ENCODE assay signal across 1 cellular context in genomic region chr12:57111046-57111698, GRCh38.
A peak's percentile ranks its signal among the peaks of the same experiment; 100 is the strongest.
TF ChIP-seq lines count a peak whose summit lies in the region.

Gene STAT6 (minus strand): TSS chr12:57111362. CDS start chr12:57108278, 3,084 bp downstream.

TF ChIP-seq in K562, 482 proteins besides CTCF, POLR2A, EP300 and RAD21 (continued from another document and continues in another):
- no peak for TF ChIP-seq BCLAF1 (IDR thresholded peaks at IDR 0.05; ENCODE audit: borderline replicate concordance in 1 of 2, control insufficient read depth in 1 of 2, low read depth in 2 of 2, low read length in 1 of 2)
- no peak for TF ChIP-seq IRF2 (CRISPR knock-in tag; IDR thresholded peaks at IDR 0.05)
- peak; percentile 79 for TF ChIP-seq ELF2 (CRISPR knock-in tag; IDR thresholded peaks at IDR 0.05)
- no peak for TF ChIP-seq CXXC5 (CRISPR knock-in tag; IDR thresholded peaks at IDR 0.05)
- TF ChIP-seq CBX3 (IDR thresholded peaks at IDR 0.05; ENCODE audit: borderline replicate concordance in 1 of 2, low read length in 2 of 2), result no peak
- no peak for TF ChIP-seq RNF2 (IDR thresholded peaks at IDR 0.05)
- no peak for TF ChIP-seq THRA (IDR thresholded peaks at IDR 0.05)
- peak; percentile 30; the same call in 1 of the 2 replicates for TF ChIP-seq GATAD2A (IDR thresholded peaks at IDR 0.05)
- TF ChIP-seq ELF4 (CRISPR knock-in tag; IDR thresholded peaks at IDR 0.05), result peak; percentile 96
- no peak for TF ChIP-seq SRSF1 (IDR thresholded peaks at IDR 0.05; ENCODE audit: low read depth, low read length)
- TF ChIP-seq CEBPG (CRISPR knock-in tag; IDR thresholded peaks at IDR 0.05), result no peak
- TF ChIP-seq CEBPG (tag; conservative IDR thresholded peaks at IDR 0.05 in 1 of 2, IDR thresholded peaks at IDR 0.05 in 1 of 2), result no peak
- TF ChIP-seq E2F6 (IDR thresholded peaks at IDR 0.05; ENCODE audit: borderline replicate concordance in 1 of 2, extremely low read depth in 1 of 2, insufficient read depth in 1 of 2, insufficient read length in 1 of 2, low read depth in 1 of 2, low read length in 1 of 2, poor library complexity in 1 of 2, severe bottlenecking in 1 of 2), result no peak
- TF ChIP-seq ZNF512 (tag; IDR thresholded peaks at IDR 0.05), result no peak
- no peak for TF ChIP-seq ZNF398 (CRISPR knock-in tag; IDR thresholded peaks at IDR 0.05)
- TF ChIP-seq ZNF134 (CRISPR knock-in tag; conservative IDR thresholded peaks at IDR 0.05), result no peak
- no peak for TF ChIP-seq KDM2B (CRISPR knock-in tag; IDR thresholded peaks at IDR 0.05)
- no peak for TF ChIP-seq BRCA1 (IDR thresholded peaks at IDR 0.05)
- no peak for TF ChIP-seq BRCA1 (CRISPR knock-in tag; IDR thresholded peaks at IDR 0.05)
- no peak for TF ChIP-seq FOXM1 (IDR thresholded peaks at IDR 0.05; ENCODE audit: low read depth)
- TF ChIP-seq FOXM1 (CRISPR knock-in tag; IDR thresholded peaks at IDR 0.05; ENCODE audit: low read depth), result no peak
- no peak for TF ChIP-seq PREB (CRISPR knock-in tag; IDR thresholded peaks at IDR 0.05)
- TF ChIP-seq E2F3 (CRISPR knock-in tag; IDR thresholded peaks at IDR 0.05), result no peak
- no peak for TF ChIP-seq ZBTB12 (CRISPR knock-in tag; IDR thresholded peaks at IDR 0.05)
- TF ChIP-seq FIP1L1 (IDR thresholded peaks at IDR 0.05; ENCODE audit: low read depth, low read length, poor library complexity, severe bottlenecking), result no peak
- TF ChIP-seq CHD4 (IDR thresholded peaks at IDR 0.05; ENCODE audit: insufficient read depth, insufficient replicate concordance, low read depth, low read length, poor library complexity, severe bottlenecking), result no peak
- TF ChIP-seq AFF1 (IDR thresholded peaks at IDR 0.05; ENCODE audit: low read depth in 1 of 2, partially characterized antibody in 2 of 2), result peak in 1 of 2 experiments; percentile 32
- no peak for TF ChIP-seq NCOA1 (IDR thresholded peaks at IDR 0.05; ENCODE audit: low read depth)
- no peak for TF ChIP-seq STAT6 (CRISPR knock-in tag; IDR thresholded peaks at IDR 0.05)
- no peak for TF ChIP-seq ARID3B (CRISPR knock-in tag; IDR thresholded peaks at IDR 0.05; ENCODE audit: borderline replicate concordance)
- TF ChIP-seq ZNF324 (CRISPR knock-in tag; IDR thresholded peaks at IDR 0.05), result no peak
